17 cellular contexts compared by ENCODE assay signal in the genomic region with DNA sequence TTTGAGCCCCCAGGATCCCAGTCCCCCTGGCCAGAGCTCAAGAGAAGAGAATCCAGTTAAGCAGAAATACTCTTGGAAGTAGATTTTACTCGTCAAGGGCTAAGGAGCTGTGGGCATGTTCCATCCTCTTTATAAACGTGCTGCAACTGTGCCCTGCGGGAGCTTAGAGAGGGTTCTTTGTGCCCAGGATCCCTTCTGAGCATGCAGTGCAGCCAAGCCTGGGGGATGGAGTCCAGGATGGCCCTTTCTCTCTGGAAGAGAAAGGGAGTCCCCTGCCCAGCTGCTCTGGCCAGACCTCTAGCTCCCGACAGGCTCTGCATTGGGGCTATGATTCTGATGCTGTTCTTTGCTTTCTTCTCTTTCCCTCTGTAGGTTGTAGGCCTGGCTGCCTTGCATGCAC. TPM values are rescaled to one million over a fixed set of nuclear protein-coding genes. Genes with fewer than 3 reads are reported as not detected.
A peak's percentile ranks its signal among the peaks of the same experiment; 100 is the strongest.
DNase-seq lines count a peak whose midpoint lies in the region; TF ChIP-seq lines count a peak whose summit lies in the region.
"Had no signal": no experiment of that assay in that cellular context is flagged by ENCODE, and none has a peak within 500 bp of the region (broad histone marks: within the 10 kb centered on the region; RNA-seq: fewer than 3 reads in every experiment).

No MANE protein-coding gene starts in this region.

- H3K36me3 Mint-ChIP-seq in activated naive CD4-positive, alpha-beta T cell treated with anti-CD3 and anti-CD28 coated beads, Interleukin-2, amount 10 ng/mL, durations not matched to agents 7 days and 5 days: peaks cover 44% of the 10 kb centered on the region

- TF ChIP-seq POLR2A in testis (IDR thresholded peaks at IDR 0.05): no peak

- peak overlapping the region; percentile 19 for H3K27ac ChIP-seq in caudate nucleus (ENCODE audit: low read depth, low read length)
- H3K27ac ChIP-seq in substantia nigra (ENCODE audit: low read depth, low read length, poor library complexity, severe bottlenecking): peak overlapping the region; percentile 79
- no peak overlapping the region for H3K27ac ChIP-seq in testis

- no peak overlapping the region for H3K4me3 ChIP-seq in testis

- DNase-seq in activated naive CD4-positive, alpha-beta T cell treated with anti-CD3 and anti-CD28 coated beads, Interleukin-2, amount 10 ng/mL, durations not matched to agents 7 days and 5 days: no peak
- DNase-seq in activated naive CD4-positive, alpha-beta T cell treated with anti-CD3 and anti-CD28 coated beads, Interleukin-2, amount 50 U/mL, for 16 hours: no peak
- DNase-seq in caudate nucleus (lab: John Stamatoyannopoulos, UW): peak in 33 of 61 donors; percentile 9 to 61 (median 32)
- DNase-seq in midbrain (lab: John Stamatoyannopoulos, UW): peak; percentile 42
- DNase-seq in substantia nigra (lab: John Stamatoyannopoulos, UW): peak in 26 of 49 donors; percentile 14 to 64 (median 38)
- DNase-seq in testis: no peak
- DNase-seq in stimulated activated CD4-positive, alpha-beta T cell treated with anti-CD3 and anti-CD28 coated beads, Interleukin-2, amount 100 ng/mL, for 48 hours: no peak
- DNase-seq in glomerular visceral epithelial cell (ENCODE audit: extremely low spot score): no peak
- DNase-seq: Caco-2, DMS153, H7, KBM-7, NCI-H1436 treated with DMSO at 0.1 percent for 48 hours, NCI-H2029 treated with DMSO at 0.1 percent for 48 hours, NCI-H748 treated with DMSO at 0.1 percent for 48 hours, RPMI8226 had no signal

- H3K4me1 ChIP-seq in testis: no peaks in the 10 kb centered on the region
- H3K4me1 ChIP-seq: Caco-2 had no signal

- intact Hi-C loops in testis (cut with DNase I; ENCODE audit: low total_unique reads): no loop called here

- CTCF ChIA-PET in activated naive CD4-positive, alpha-beta T cell treated with anti-CD3 and anti-CD28 coated beads, Interleukin-2, amount 10 ng/mL, durations not matched to agents 7 days and 5 days (lab: Charles Lee): interaction anchor here (1.4 to 2.1 kb wide), 2 partner anchors 12 to 29 kb away, joined by 5 to 6 read pairs; no protein-coding TSS in a partner anchor

- H3K27ac Mint-ChIP-seq in activated naive CD4-positive, alpha-beta T cell treated with anti-CD3 and anti-CD28 coated beads, Interleukin-2, amount 10 ng/mL, durations not matched to agents 7 days and 5 days: peak overlapping the region; percentile 85

- no peaks in the 10 kb centered on the region for H3K27me3 ChIP-seq in testis

- WGBS in testis, 2 donors: 91 to 95% methylated on average over 4 of the region's 4 CpGs

- no peak for TF ChIP-seq CTCF in testis (IDR thresholded peaks at IDR 0.05)

- H3K36me3 ChIP-seq in testis (ENCODE audit: low read depth, missing control alignments): no peaks in the 10 kb centered on the region

- no peaks in the 10 kb centered on the region for H3K9me3 Mint-ChIP-seq in activated naive CD4-positive, alpha-beta T cell treated with anti-CD3 and anti-CD28 coated beads, Interleukin-2, amount 10 ng/mL, durations not matched to agents 7 days and 5 days

- no peak overlapping the region for H3K4me3 Mint-ChIP-seq in activated naive CD4-positive, alpha-beta T cell treated with anti-CD3 and anti-CD28 coated beads, Interleukin-2, amount 10 ng/mL, durations not matched to agents 7 days and 5 days
- H3K4me3 Mint-ChIP-seq: CD4-positive, CD25-positive, alpha-beta regulatory T cell had no signal

- H3K4me1 Mint-ChIP-seq in activated naive CD4-positive, alpha-beta T cell treated with anti-CD3 and anti-CD28 coated beads, Interleukin-2, amount 10 ng/mL, durations not matched to agents 7 days and 5 days: peaks cover 37% of the 10 kb centered on the region

- H3K9me3 ChIP-seq in testis: no peaks in the 10 kb centered on the region
- H3K9me3 ChIP-seq: Caco-2 had no signal

- H3K27me3 Mint-ChIP-seq in activated naive CD4-positive, alpha-beta T cell treated with anti-CD3 and anti-CD28 coated beads, Interleukin-2, amount 10 ng/mL, durations not matched to agents 7 days and 5 days: no peaks in the 10 kb centered on the region
- H3K27me3 Mint-ChIP-seq: CD4-positive, CD25-positive, alpha-beta regulatory T cell had no signal

RNA-seq across cellular contexts. Expression of gene LGALS9, which starts 9.4 kb away (rescaled TPM):
- 1 to 10 TPM; 7.2 to 7.4 TPM for total RNA-seq in testis
- 27.5 TPM for polyA plus RNA-seq in testis (ENCODE audit: insufficient read depth, low read depth, low replicate concordance)

Comparison
In these comparisons a context has a peak if more than half of its experiments do, and no peak if none do; other contexts are left out.
1. DNase-seq: peak in caudate nucleus (33 of 61), midbrain (single experiment) and substantia nigra (26 of 49); none in activated naive CD4-positive, alpha-beta T cell treated with anti-CD3 and anti-CD28 coated beads, Interleukin-2, amount 10 ng/mL, durations not matched to agents 7 days and 5 days (single experiment), activated naive CD4-positive, alpha-beta T cell treated with anti-CD3 and anti-CD28 coated beads, Interleukin-2, amount 50 U/mL, for 16 hours (single experiment), testis (single experiment), stimulated activated CD4-positive, alpha-beta T cell treated with anti-CD3 and anti-CD28 coated beads, Interleukin-2, amount 100 ng/mL, for 48 hours (0 of 2) and glomerular visceral epithelial cell (single experiment).
2. H3K27ac ChIP-seq: peak in caudate nucleus (single experiment) and substantia nigra (single experiment); none in testis (0 of 2).